ENCODE assay signal across 17 cellular contexts in genomic region chr17:28705074-28705659, GRCh38. TPM values are rescaled to one million over a fixed set of nuclear protein-coding genes. Genes with fewer than 3 reads are reported as not detected.
A peak's percentile ranks its signal among the peaks of the same experiment; 100 is the strongest.
DNase-seq lines count a peak whose midpoint lies in the region; ATAC-seq and TF ChIP-seq lines count a peak whose summit lies in the region.
"Had no signal": no experiment of that assay in that cellular context is flagged by ENCODE, and none has a peak within 500 bp of the region (broad histone marks: within the 10 kb centered on the region; RNA-seq: fewer than 3 reads in every experiment).

No MANE protein-coding gene starts in this region.

- no peak overlapping the region for H3K4me3 Mint-ChIP-seq in HFFc6
- no peak overlapping the region for H3K4me3 Mint-ChIP-seq in stimulated activated effector memory CD8-positive, alpha-beta T cell treated with anti-CD3 and anti-CD28 coated beads, Interleukin-12 subunit alpha, Interleukin-12 subunit beta, amount 100 ng/mL, for 72 hours
- H3K4me3 Mint-ChIP-seq: activated CD4-positive, alpha-beta memory T cell treated with anti-CD3 and anti-CD28 coated beads, Interleukin-2, amount 10 ng/mL, durations not matched to agents 7 days and 5 days; activated T-helper 1 cell treated with anti-CD3 and anti-CD28 coated beads, Interleukin-12 subunit alpha, Interleukin-12 subunit beta, Interleukin-2, Interleukin-4 antibody, amounts not matched to agents 30 ng/mL and 10 ng/mL and 1 ng/mL, durations not matched to agents 14 hours and 24 hours and 36 hours had no signal

- H3K27ac Mint-ChIP-seq in activated naive CD4-positive, alpha-beta T cell treated with anti-CD3 and anti-CD28 coated beads, Interleukin-2, amount 50 U/mL, for 72 hours: peak overlapping the region; percentile 74 to 75
- H3K27ac Mint-ChIP-seq in HFFc6: peak overlapping the region; percentile 62
- peak overlapping the region; percentile 89 for H3K27ac Mint-ChIP-seq in stimulated activated effector memory CD8-positive, alpha-beta T cell treated with anti-CD3 and anti-CD28 coated beads, Interleukin-12 subunit alpha, Interleukin-12 subunit beta, amount 100 ng/mL, for 72 hours
- H3K27ac Mint-ChIP-seq: activated CD4-positive, alpha-beta memory T cell treated with anti-CD3 and anti-CD28 coated beads, Interleukin-2, amount 10 ng/mL, durations not matched to agents 7 days and 5 days had no signal

- peak in 1 of 2 donors; percentile 25 for ATAC-seq in activated naive CD4-positive, alpha-beta T cell treated with anti-CD3 and anti-CD28 coated beads, Interleukin-2, amount 50 U/mL, for 72 hours
- ATAC-seq in stimulated activated effector memory CD8-positive, alpha-beta T cell treated with anti-CD3 and anti-CD28 coated beads, Interleukin-12 subunit alpha, Interleukin-12 subunit beta, amount 100 ng/mL, for 72 hours: peak; percentile 5
- no peak for ATAC-seq in HG02981 (IDR thresholded peaks at IDR 0.05; ENCODE audit: unreplicated experiment)
- ATAC-seq in GM18868 (IDR thresholded peaks at IDR 0.05; ENCODE audit: unreplicated experiment): no peak
- ATAC-seq: gastroesophageal sphincter had no signal

- H3K27ac ChIP-seq in cingulate gyrus (ENCODE audit: low read depth, low read length): peak overlapping the region; percentile 54
- H3K27ac ChIP-seq: gastroesophageal sphincter had no signal

- H3K36me3 Mint-ChIP-seq in activated naive CD4-positive, alpha-beta T cell treated with anti-CD3 and anti-CD28 coated beads, Interleukin-2, amount 50 U/mL, for 72 hours: peaks cover under 1 to 5% of the 10 kb centered on the region in 2 donors
- H3K36me3 Mint-ChIP-seq in HFFc6 (ENCODE audit: low read depth): peaks cover 22% of the 10 kb centered on the region
- H3K36me3 Mint-ChIP-seq in stimulated activated effector memory CD8-positive, alpha-beta T cell treated with anti-CD3 and anti-CD28 coated beads, Interleukin-12 subunit alpha, Interleukin-12 subunit beta, amount 100 ng/mL, for 72 hours: peaks cover 40% of the 10 kb centered on the region

- no peak for TF ChIP-seq CTCF in HFFc6 (IDR thresholded peaks at IDR 0.05)

- H3K27me3 Mint-ChIP-seq in HFFc6 (ENCODE audit: insufficient read depth): no peaks in the 10 kb centered on the region; the same call in 1 of the 2 replicates
- H3K27me3 Mint-ChIP-seq: activated CD4-positive, alpha-beta memory T cell treated with anti-CD3 and anti-CD28 coated beads, Interleukin-2, amount 10 ng/mL, durations not matched to agents 7 days and 5 days had no signal

- no peaks in the 10 kb centered on the region for H3K9me3 Mint-ChIP-seq in activated naive CD4-positive, alpha-beta T cell treated with anti-CD3 and anti-CD28 coated beads, Interleukin-2, amount 50 U/mL, for 72 hours
- H3K9me3 Mint-ChIP-seq in HFFc6: no peaks in the 10 kb centered on the region
- no peaks in the 10 kb centered on the region for H3K9me3 Mint-ChIP-seq in stimulated activated effector memory CD8-positive, alpha-beta T cell treated with anti-CD3 and anti-CD28 coated beads, Interleukin-12 subunit alpha, Interleukin-12 subunit beta, amount 100 ng/mL, for 72 hours
- H3K9me3 Mint-ChIP-seq: activated CD4-positive, alpha-beta memory T cell treated with anti-CD3 and anti-CD28 coated beads, Interleukin-2, amount 10 ng/mL, durations not matched to agents 7 days and 5 days; activated T-helper 1 cell treated with anti-CD3 and anti-CD28 coated beads, Interleukin-12 subunit alpha, Interleukin-12 subunit beta, Interleukin-2, Interleukin-4 antibody, amounts not matched to agents 30 ng/mL and 10 ng/mL and 1 ng/mL, durations not matched to agents 14 hours and 24 hours and 36 hours had no signal

- DNase-seq in activated naive CD4-positive, alpha-beta T cell treated with anti-CD3 and anti-CD28 coated beads, Interleukin-2, amount 50 U/mL, for 72 hours (ENCODE audit: low spot score in 2 of 2): no peak
- no peak for DNase-seq in activated naive CD4-positive, alpha-beta T cell (lab: John Stamatoyannopoulos, UW)
- no peak for DNase-seq in HFFc6
- no peak for DNase-seq in stimulated activated effector memory CD8-positive, alpha-beta T cell treated with anti-CD3 and anti-CD28 coated beads, Interleukin-12 subunit alpha, Interleukin-12 subunit beta, amount 100 ng/mL, for 72 hours (ENCODE audit: low spot score in 2 of 2)
- DNase-seq in stimulated activated CD4-positive, alpha-beta T cell treated with anti-CD3 and anti-CD28 coated beads, Interleukin-1b, Interleukin-23, amount 100 ng/mL, for 48 hours: no peak
- DNase-seq: activated CD4-positive, alpha-beta memory T cell treated with anti-CD3 and anti-CD28 coated beads, Interleukin-2, amount 10 ng/mL, durations not matched to agents 7 days and 5 days; cortex of kidney; kidney glomerular epithelial cell; NCI-H2029; NCI-H510A; occipital lobe had no signal

- no peaks in the 10 kb centered on the region for H3K4me1 Mint-ChIP-seq in HFFc6 (ENCODE audit: low read depth)
- H3K4me1 Mint-ChIP-seq in stimulated activated effector memory CD8-positive, alpha-beta T cell treated with anti-CD3 and anti-CD28 coated beads, Interleukin-12 subunit alpha, Interleukin-12 subunit beta, amount 100 ng/mL, for 72 hours: peaks cover 9% of the 10 kb centered on the region
- H3K4me1 Mint-ChIP-seq: activated CD4-positive, alpha-beta memory T cell treated with anti-CD3 and anti-CD28 coated beads, Interleukin-2, amount 10 ng/mL, durations not matched to agents 7 days and 5 days had no signal

RNA-seq across cellular contexts. Expression of gene PROCA1, which starts 6.5 kb away (rescaled TPM):
- total RNA-seq in activated naive CD4-positive, alpha-beta T cell treated with anti-CD3 and anti-CD28 coated beads, Interleukin-2, amount 50 U/mL, for 72 hours: 1 to 10 TPM; 5.7 to 6.4 TPM
- total RNA-seq in HFFc6 (2021; fragmentation: NEBNext Ultra II Directional; extraction: Animal tissue kit (Norgen Biotek cat#: 25700)): 1 to 10 TPM in 1 of 6 experiments, under 1 TPM in 5; 0.60 to 1.1 (median 0.70) TPM
- total RNA-seq: H4 had no signal

RNA-seq across cellular contexts. Expression of gene RAB34, which starts 12.5 kb away (rescaled TPM):
- 10 to 100 TPM; 20.5 to 46.4 TPM for total RNA-seq in activated naive CD4-positive, alpha-beta T cell treated with anti-CD3 and anti-CD28 coated beads, Interleukin-2, amount 50 U/mL, for 72 hours
- 100 to 1,000 TPM; 161 to 219 (median 192) TPM for total RNA-seq in HFFc6 (2021; fragmentation: NEBNext Ultra II Directional; extraction: Animal tissue kit (Norgen Biotek cat#: 25700))

RNA-seq across cellular contexts. Expression of gene RPL23A, which starts 14.6 kb away (rescaled TPM):
- 1,000 to 10,000 TPM; 2,221 to 2,736 TPM for total RNA-seq in activated naive CD4-positive, alpha-beta T cell treated with anti-CD3 and anti-CD28 coated beads, Interleukin-2, amount 50 U/mL, for 72 hours
- total RNA-seq in HFFc6 (2021; fragmentation: NEBNext Ultra II Directional; extraction: Animal tissue kit (Norgen Biotek cat#: 25700)): 1,000 to 10,000 TPM; 1,227 to 1,529 (median 1,391) TPM

RNA-seq across cellular contexts. Expression of gene TLCD1, which starts 20.9 kb away (rescaled TPM):
- 10 to 100 TPM in 1 of 2 donors, 1 to 10 TPM in 1; 4.4 to 10.2 TPM for total RNA-seq in activated naive CD4-positive, alpha-beta T cell treated with anti-CD3 and anti-CD28 coated beads, Interleukin-2, amount 50 U/mL, for 72 hours
- 10 to 100 TPM in 4 of 6 experiments, 1 to 10 TPM in 2; 8.0 to 14.6 (median 11.3) TPM for total RNA-seq in HFFc6 (2021; fragmentation: NEBNext Ultra II Directional; extraction: Animal tissue kit (Norgen Biotek cat#: 25700))
- total RNA-seq: occipital lobe had no signal

RNA-seq across cellular contexts. Expression of gene NEK8, which starts 23.4 kb away (rescaled TPM):
- 1 to 10 TPM; 5.3 to 6.4 TPM for total RNA-seq in activated naive CD4-positive, alpha-beta T cell treated with anti-CD3 and anti-CD28 coated beads, Interleukin-2, amount 50 U/mL, for 72 hours
- 1 to 10 TPM; 1.9 to 3.1 (median 2.5) TPM for total RNA-seq in HFFc6 (2021; fragmentation: NEBNext Ultra II Directional; extraction: Animal tissue kit (Norgen Biotek cat#: 25700))
